ENCODE assay signal across 1 cellular context in the genomic region with DNA sequence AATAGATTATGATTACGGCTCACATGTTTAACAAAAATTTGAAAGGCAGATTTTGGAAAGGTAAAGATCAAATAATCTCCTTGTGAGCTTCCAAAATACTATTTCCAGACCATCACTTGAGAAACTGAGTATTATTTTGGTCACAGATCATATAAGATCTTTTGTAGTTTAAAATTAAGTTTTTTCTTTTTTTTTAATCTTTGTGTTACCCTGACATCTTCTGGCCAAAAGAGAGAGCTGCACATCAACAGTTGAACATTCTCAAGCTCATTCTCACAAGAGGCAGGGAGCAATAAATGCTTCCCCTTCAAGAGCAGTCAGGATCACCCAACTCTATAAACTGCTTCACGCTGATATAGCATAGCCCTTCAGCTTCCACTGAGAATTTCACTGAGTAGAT.
TF ChIP-seq lines count a peak whose summit lies in the region.

No MANE protein-coding gene starts in this region.

TF ChIP-seq in K562, 482 proteins besides CTCF, POLR2A, EP300 and RAD21 (continued from another document):
- TF ChIP-seq, protein P1, sequence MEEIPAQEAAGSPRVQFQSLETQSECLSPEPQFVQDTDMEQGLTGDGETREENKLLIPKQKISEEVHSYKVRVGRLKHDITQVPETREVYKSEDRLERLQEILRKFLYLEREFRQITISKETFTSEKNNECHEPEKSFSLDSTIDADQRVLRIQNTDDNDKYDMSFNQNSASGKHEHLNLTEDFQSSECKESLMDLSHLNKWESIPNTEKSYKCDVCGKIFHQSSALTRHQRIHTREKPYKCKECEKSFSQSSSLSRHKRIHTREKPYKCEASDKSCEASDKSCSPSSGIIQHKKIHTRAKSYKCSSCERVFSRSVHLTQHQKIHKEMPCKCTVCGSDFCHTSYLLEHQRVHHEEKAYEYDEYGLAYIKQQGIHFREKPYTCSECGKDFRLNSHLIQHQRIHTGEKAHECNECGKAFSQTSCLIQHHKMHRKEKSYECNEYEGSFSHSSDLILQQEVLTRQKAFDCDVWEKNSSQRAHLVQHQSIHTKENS (CRISPR knock-in tag; IDR thresholded peaks at IDR 0.05), result no peak
- no peak for TF ChIP-seq KDM5B (IDR thresholded peaks at IDR 0.05; ENCODE audit: insufficient replicate concordance, low read depth, low read length)
